Comparison of ENCODE assay signal across 2 cellular contexts in genomic region chr1:109056064-109056463, GRCh38.
TF ChIP-seq lines count a peak whose summit lies in the region.

No MANE protein-coding gene starts in this region.

TF ChIP-seq in HEK293, 187 proteins besides CTCF, POLR2A, EP300 and RAD21:
- TF ChIP-seq ZNF544 (tag by site-specific recombination; IDR thresholded peaks at IDR 0.05), result no peak
- peak; percentile 86 for TF ChIP-seq KLF1 (tag by site-specific recombination; IDR thresholded peaks at IDR 0.05)

TF ChIP-seq in endothelial cell of umbilical vein, 7 proteins besides CTCF, POLR2A, EP300 and RAD21:
- TF ChIP-seq GATA2 (IDR thresholded peaks at IDR 0.05; ENCODE audit: insufficient read depth, insufficient read length, low read depth, low read length) (no peak), FOS (IDR thresholded peaks at IDR 0.05; ENCODE audit: borderline replicate concordance, insufficient read depth, low read length) (no peak), MYC (IDR thresholded peaks at IDR 0.05; ENCODE audit: low read depth, low read length) (no peak), EZH2 (IDR thresholded peaks at IDR 0.05; ENCODE audit: borderline replicate concordance, low read depth, low read length, severe bottlenecking) (no peak), POLR2AphosphoS5 (IDR thresholded peaks at IDR 0.05; ENCODE audit: insufficient read depth, low read depth, low read length) (no peak), JUN (IDR thresholded peaks at IDR 0.05; ENCODE audit: borderline replicate concordance, insufficient read depth, insufficient read length, low read depth) (no peak)
- TF ChIP-seq, protein P1, sequence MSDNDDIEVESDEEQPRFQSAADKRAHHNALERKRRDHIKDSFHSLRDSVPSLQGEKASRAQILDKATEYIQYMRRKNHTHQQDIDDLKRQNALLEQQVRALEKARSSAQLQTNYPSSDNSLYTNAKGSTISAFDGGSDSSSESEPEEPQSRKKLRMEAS (IDR thresholded peaks at IDR 0.05; ENCODE audit: insufficient read depth, insufficient read length), result no peak
